Comparison of ENCODE assay signal across 14 cellular contexts in the genomic region with DNA sequence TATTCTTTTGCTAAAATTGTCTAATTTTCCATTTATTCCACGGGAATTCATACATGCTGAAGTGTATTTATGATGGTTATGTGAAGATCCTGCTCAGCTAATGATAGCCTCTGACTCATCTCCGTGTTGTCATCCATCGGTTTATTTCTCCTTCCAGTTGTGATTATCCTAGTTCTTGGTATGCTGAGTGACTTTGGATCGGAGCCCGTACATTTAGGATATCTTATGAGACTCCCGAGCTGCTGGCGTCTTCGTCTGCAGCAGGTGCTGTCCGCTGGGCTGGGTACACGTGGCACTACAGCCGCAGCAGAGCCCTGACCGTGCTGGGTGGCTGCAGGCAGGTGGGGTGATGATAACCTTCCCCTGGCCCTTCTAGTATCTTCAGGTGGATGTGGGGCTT. TPM values are rescaled to one million over a fixed set of nuclear protein-coding genes. Genes with fewer than 3 reads are reported as not detected.
DNase-seq lines count a peak whose midpoint lies in the region; ATAC-seq and TF ChIP-seq lines count a peak whose summit lies in the region.
"Had no signal": no experiment of that assay in that cellular context is flagged by ENCODE, and none has a peak within 500 bp of the region (broad histone marks: within the 10 kb centered on the region; RNA-seq: fewer than 3 reads in every experiment).

No MANE protein-coding gene starts in this region.

- no peaks in the 10 kb centered on the region for H3K9me3 ChIP-seq in vagina
- H3K9me3 ChIP-seq: A549 had no signal

- H3K36me3 ChIP-seq in vagina, result no peaks in the 10 kb centered on the region

- CTCF ChIA-PET in activated CD4-positive, alpha-beta T cell treated with anti-CD3 and anti-CD28 coated beads for 36 hours (lab: Charles Lee), result interaction anchor here (1.0 to 6.7 kb wide), 2 partner anchors 52 to 210 kb away, joined by 3 to 49 read pairs; no protein-coding TSS in a partner anchor

- H3K36me3 Mint-ChIP-seq in activated CD4-positive, alpha-beta T cell treated with anti-CD3 and anti-CD28 coated beads for 36 hours (ENCODE audit: low read depth), result no peaks in the 10 kb centered on the region
- peaks cover 7% of the 10 kb centered on the region for H3K36me3 Mint-ChIP-seq in effector memory CD8-positive, alpha-beta T cell (ENCODE audit: insufficient read depth)
- H3K36me3 Mint-ChIP-seq: brain had no signal

- DNase-seq in activated CD4-positive, alpha-beta T cell treated with anti-CD3 and anti-CD28 coated beads for 36 hours, result no peak
- DNase-seq in activated CD4-positive, alpha-beta T cell treated with anti-CD3 and anti-CD28 coated beads, Interleukin-2, amount 50 U/mL, for 4 hours, result no peak
- peak; percentile 54 for DNase-seq in NCI-H460 (ENCODE audit: extremely low read depth, low read depth)
- DNase-seq in effector memory CD8-positive, alpha-beta T cell, result no peak
- DNase-seq in skeletal muscle cell (ENCODE audit: low read depth), result peak; percentile 36
- no peak for DNase-seq in T1000 (lab: John Stamatoyannopoulos, UW)
- no peak for DNase-seq in vagina (ENCODE audit: extremely low spot score in 2 of 2)
- DNase-seq: activated CD4-positive, alpha-beta T cell treated with anti-CD3 and anti-CD28 coated beads for 4 hours; NCI-H2081 had no signal

- no peaks in the 10 kb centered on the region for H3K9me3 Mint-ChIP-seq in activated CD4-positive, alpha-beta T cell treated with anti-CD3 and anti-CD28 coated beads for 36 hours (ENCODE audit: low read depth)
- H3K9me3 Mint-ChIP-seq in effector memory CD8-positive, alpha-beta T cell, result no peaks in the 10 kb centered on the region
- H3K9me3 Mint-ChIP-seq: brain had no signal

- H3K4me1 ChIP-seq in vagina, result peaks cover 35% of the 10 kb centered on the region

- H3K27ac Mint-ChIP-seq in activated CD4-positive, alpha-beta T cell treated with anti-CD3 and anti-CD28 coated beads for 36 hours, result peak overlapping the region; percentile 95
- peak overlapping the region; percentile 77 to 98 for H3K27ac Mint-ChIP-seq in effector memory CD8-positive, alpha-beta T cell

- TF ChIP-seq POLR2A in vagina (IDR thresholded peaks at IDR 0.05), result no peak

- intact Hi-C loops in activated CD4-positive, alpha-beta T cell treated with anti-CD3 and anti-CD28 coated beads for 36 hours (cut with DNase I, micrococcal nuclease), result loop anchor here (1.0 to 2.0 kb wide), 7 partner anchors 13 to 147 kb away; a partner anchor contains a TSS
- intact Hi-C loops in vagina (cut with DNase I), result no loop called here

- TF ChIP-seq CTCF in vagina (IDR thresholded peaks at IDR 0.05), result no peak

- H3K4me1 Mint-ChIP-seq in activated CD4-positive, alpha-beta T cell treated with anti-CD3 and anti-CD28 coated beads for 36 hours, result peaks cover 44% of the 10 kb centered on the region
- H3K4me1 Mint-ChIP-seq in effector memory CD8-positive, alpha-beta T cell (ENCODE audit: low read depth in 2 of 2), result peaks cover 34 to 41% of the 10 kb centered on the region in 2 donors

- POLR2A ChIA-PET in activated CD4-positive, alpha-beta T cell treated with anti-CD3 and anti-CD28 coated beads for 36 hours (lab: Charles Lee), result interaction anchor here (0.9 kb wide), 1 partner anchor 142 kb away, joined by 3 read pairs; no protein-coding TSS in a partner anchor

- peak overlapping the region; percentile 76 for H3K4me3 Mint-ChIP-seq in activated CD4-positive, alpha-beta T cell treated with anti-CD3 and anti-CD28 coated beads for 36 hours
- peak overlapping the region; percentile 83 to 90 for H3K4me3 Mint-ChIP-seq in effector memory CD8-positive, alpha-beta T cell
- H3K4me3 Mint-ChIP-seq: brain had no signal

- H3K27me3 Mint-ChIP-seq in activated CD4-positive, alpha-beta T cell treated with anti-CD3 and anti-CD28 coated beads for 36 hours, result no peaks in the 10 kb centered on the region
- no peaks in the 10 kb centered on the region for H3K27me3 Mint-ChIP-seq in effector memory CD8-positive, alpha-beta T cell

- no peaks in the 10 kb centered on the region for H3K27me3 ChIP-seq in vagina

- ATAC-seq in activated CD4-positive, alpha-beta T cell treated with anti-CD3 and anti-CD28 coated beads for 36 hours, result no peak
- ATAC-seq in effector memory CD8-positive, alpha-beta T cell (replicated peaks), result no peak
- ATAC-seq in HG03025 (IDR thresholded peaks at IDR 0.05; ENCODE audit: low FRiP score, unreplicated experiment), result no peak
- ATAC-seq: A549 had no signal

- H3K4me3 ChIP-seq in skeletal muscle cell (ENCODE audit: low read depth, low read length) (no peak overlapping the region), vagina (no peak overlapping the region)
- H3K4me3 ChIP-seq: A549 had no signal

- no peak overlapping the region for H3K27ac ChIP-seq in vagina

RNA-seq across cellular contexts. Expression of a gene that starts 40.1 kb away (rescaled TPM):
- total RNA-seq in activated CD4-positive, alpha-beta T cell treated with anti-CD3 and anti-CD28 coated beads for 36 hours, result not detected
- total RNA-seq in NCI-H460 (2014; rRNA removed; shearing (Covaris generic)), result not detected in 2 replicates
- polyA plus RNA-seq in NCI-H460 (2014; cell fraction: nucleus; rRNA removed), result not detected in 2 replicates
- 0.98 TPM for total RNA-seq in vagina
- total RNA-seq: esophagus mucosa, liver had no signal
- polyA plus RNA-seq: A549, liver had no signal

Comparison
In these comparisons a context has a peak if more than half of its experiments do, and no peak if none do; other contexts are left out.
1. DNase-seq: peak in NCI-H460 (single experiment) and skeletal muscle cell (single experiment); none in activated CD4-positive, alpha-beta T cell treated with anti-CD3 and anti-CD28 coated beads for 36 hours (single experiment), activated CD4-positive, alpha-beta T cell treated with anti-CD3 and anti-CD28 coated beads, Interleukin-2, amount 50 U/mL, for 4 hours (0 of 2), effector memory CD8-positive, alpha-beta T cell (0 of 3), T1000 (single experiment) and vagina (0 of 2).